15 cellular contexts compared by ENCODE assay signal in genomic region chr19:42610401-42610915, GRCh38. TPM values are rescaled to one million over a fixed set of nuclear protein-coding genes. Genes with fewer than 3 reads are reported as not detected.
"Had no signal": no experiment of that assay in that cellular context is flagged by ENCODE, and none has a peak within 500 bp of the region (broad histone marks: within the 10 kb centered on the region; RNA-seq: fewer than 3 reads in every experiment).

No MANE protein-coding gene starts in this region.

RNA-seq across cellular contexts. Expression of gene CEACAM8, which starts 15.7 kb away (rescaled TPM):
- total RNA-seq: activated B cell treated with CpG ODN at 0.5 μM for 24 hours; activated CD4-positive, alpha-beta memory T cell treated with anti-CD3 and anti-CD28 coated beads for 36 hours; activated CD4-positive, alpha-beta memory T cell treated with anti-CD3 and anti-CD28 coated beads, Interleukin-2, amount 10 ng/mL, durations not matched to agents 7 days and 5 days; activated CD4-positive, alpha-beta T cell treated with anti-CD3 and anti-CD28 coated beads for 36 hours; activated CD4-positive, alpha-beta T cell treated with anti-CD3 and anti-CD28 coated beads, Interleukin-2, amount 10 ng/mL, durations not matched to agents 24 days and 14 days; activated CD4-positive, alpha-beta T cell treated with anti-CD3 and anti-CD28 coated beads, Interleukin-2, amount 10 ng/mL, durations not matched to agents 7 days and 5 days; activated CD8-positive, alpha-beta memory T cell treated with anti-CD3 and anti-CD28 coated beads for 36 hours; activated CD8-positive, alpha-beta memory T cell treated with anti-CD3 and anti-CD28 coated beads, Interleukin-2, amount 10 ng/mL, durations not matched to agents 7 days and 5 days; activated CD8-positive, alpha-beta T cell treated with anti-CD3 and anti-CD28 coated beads for 36 hours; activated CD8-positive, alpha-beta T cell treated with anti-CD3 and anti-CD28 coated beads, Interleukin-2, amount 10 ng/mL, durations not matched to agents 7 days and 5 days; T-cell; T-helper 1 cell treated with Interleukin-12 subunit alpha and Interleukin-12 subunit beta and Interleukin-4 antibody, amounts not matched to agents 30 ng/mL and 1 ng/mL, for 36 hours; T-helper 17 cell; T-helper 2 cell treated with Interferon-gamma antibody and Interleukin-4, amounts not matched to agents 100 ng/mL and 5 ng/mL, for 36 hours; WTC11 had no signal
